ENCODE assay signal across 17 cellular contexts in genomic region chr9:137491735-137492432, GRCh38. TPM values are rescaled to one million over a fixed set of nuclear protein-coding genes. Genes with fewer than 3 reads are reported as not detected.
A peak's percentile ranks its signal among the peaks of the same experiment; 100 is the strongest.
DNase-seq lines count a peak whose midpoint lies in the region; ATAC-seq, FAIRE-seq and TF ChIP-seq lines count a peak whose summit lies in the region.
"Had no signal": no experiment of that assay in that cellular context is flagged by ENCODE, and none has a peak within 500 bp of the region (broad histone marks: within the 10 kb centered on the region; RNA-seq: fewer than 3 reads in every experiment).

No MANE protein-coding gene starts in this region.

- intact Hi-C loops in kidney (cut with DNase I): no loop called here

- no peaks in the 10 kb centered on the region for H3K79me2 ChIP-seq in KMS-11 (ENCODE audit: insufficient read depth, low read depth)
- no peaks in the 10 kb centered on the region for H3K79me2 ChIP-seq in GM23248 (ENCODE audit: insufficient read depth)

- DNase-seq in D341Med (ENCODE audit: low spot score) (peak; percentile 20), UCSD-AML1 (lab: John Stamatoyannopoulos, UW; ENCODE audit: unreplicated experiment) (peak; percentile 75), kidney (peak; percentile 43), NCI-H345 (lab: John Stamatoyannopoulos, UW) (no peak), GM23248 (no peak), DMS79 treated with DMSO at 0.1 percent for 48 hours (lab: John Stamatoyannopoulos, UW) (no peak)
- DNase-seq: CD8-positive, alpha-beta T cell; DMS 273 treated with DMSO at 0.1 percent for 48 hours; KBM-7; NCI-H1092; NCI-H1694; SIG-M5 had no signal

- H3K9me2 ChIP-seq in GM23248 (ENCODE audit: insufficient read depth): no peaks in the 10 kb centered on the region

- no peaks in the 10 kb centered on the region for H4K20me1 ChIP-seq in KMS-11 (ENCODE audit: insufficient read depth)
- H4K20me1 ChIP-seq in GM23248 (ENCODE audit: insufficient read depth): no peaks in the 10 kb centered on the region

- no peak for FAIRE-seq in kidney (lab: Jason Lieb, UNC)

- 78 to 87% methylated on average over 12 to 13 of the region's 13 CpGs for WGBS in GM23248 (ENCODE audit: low coverage in 1 of 2, low lambda C conversion rate in 2 of 2, missing lambda C conversion rate in 2 of 2), 2 experiments

- in situ Hi-C loops in GM23248 (cut with MboI): no loop called here

- H3K36me3 ChIP-seq in KMS-11 (ENCODE audit: insufficient read depth): no peaks in the 10 kb centered on the region
- no peaks in the 10 kb centered on the region for H3K36me3 ChIP-seq in kidney (ENCODE audit: control insufficient read depth in 1 of 2, insufficient read depth in 2 of 2, low read length in 2 of 2)
- H3K36me3 ChIP-seq in GM23248 (ENCODE audit: low read depth): no peaks in the 10 kb centered on the region

- no peaks in the 10 kb centered on the region for H3F3A ChIP-seq in GM23248 (ENCODE audit: insufficient read depth)

- H3K4me2 ChIP-seq in KMS-11: peak overlapping the region; percentile 70
- H3K4me2 ChIP-seq in GM23248 (ENCODE audit: unreplicated experiment): no peak overlapping the region

- H3K27ac ChIP-seq in KMS-11 (no peak overlapping the region), kidney (ENCODE audit: low read depth in 2 of 2, low read length in 2 of 2) (no peak overlapping the region), GM23248 (no peak overlapping the region)
- H3K27ac ChIP-seq: HL-60 had no signal

- H3K9ac ChIP-seq in KMS-11 (no peak overlapping the region), kidney (ENCODE audit: low read length in 2 of 2) (no peak overlapping the region), GM23248 (no peak overlapping the region)

- TF ChIP-seq CTCF in KMS-11 (conservative IDR thresholded peaks at IDR 0.05; ENCODE audit: low read depth, low read length): no peak
- no peak for TF ChIP-seq CTCF in kidney (IDR thresholded peaks at IDR 0.05; ENCODE audit: borderline replicate concordance, extremely low read depth, insufficient read depth)

- no peaks in the 10 kb centered on the region for H3K9me3 ChIP-seq in kidney (ENCODE audit: control insufficient read depth in 1 of 2, low read length in 2 of 2)
- no peaks in the 10 kb centered on the region for H3K9me3 ChIP-seq in GM23248 (ENCODE audit: low read depth)

- H3K4me1 ChIP-seq in KMS-11 (ENCODE audit: low read depth, poor library complexity, severe bottlenecking) (peaks cover 41% of the 10 kb centered on the region), kidney (ENCODE audit: control insufficient read depth in 1 of 2, insufficient read depth in 1 of 2, low read depth in 1 of 2, low read length in 2 of 2) (no peaks in the 10 kb centered on the region), GM23248 (ENCODE audit: insufficient read depth) (no peaks in the 10 kb centered on the region)

- ATAC-seq in GM21515 (IDR thresholded peaks at IDR 0.05; ENCODE audit: unreplicated experiment): no peak

- H3K27me3 ChIP-seq in KMS-11 (ENCODE audit: insufficient read depth, low read depth) (peaks cover 14% of the 10 kb centered on the region), GM23248 (replicated peaks; ENCODE audit: insufficient read depth) (no peaks in the 10 kb centered on the region)

- H3K4me3 ChIP-seq in KMS-11 (IDR thresholded peaks at IDR 0.05; ENCODE audit: insufficient read depth, low read depth, low read length) (no peak overlapping the region), kidney (ENCODE audit: low read length in 2 of 2) (no peak overlapping the region), GM23248 (no peak overlapping the region)

- no peak overlapping the region for H2AFZ ChIP-seq in KMS-11 (ENCODE audit: low read depth)
- no peak overlapping the region for H2AFZ ChIP-seq in GM23248

RNA-seq across cellular contexts. Expression of gene NSMF, which starts 32.8 kb away (rescaled TPM):
- total RNA-seq in kidney: 49.5 TPM
- polyA plus RNA-seq in kidney (ENCODE audit: insufficient read depth, low read depth, low replicate concordance) (32.7 TPM), GM23248 (2016; fragmentation: Nextera tagmentation; extraction: Ambion mirVana) (13.5 and 13.7 TPM in 2 replicates)
- total RNA-seq in GM23248 (2014; rRNA removed; shearing (Covaris generic)): 28.8 and 29.1 TPM in 2 replicates

RNA-seq across cellular contexts. Expression of gene ENTPD8, which starts 50.7 kb away (rescaled TPM):
- total RNA-seq in kidney: 5.2 TPM
- polyA plus RNA-seq in kidney (ENCODE audit: insufficient read depth, low read depth, low replicate concordance): 5.0 TPM
- total RNA-seq in GM23248 (2014; rRNA removed; shearing (Covaris generic)): not detected in 2 replicates
- polyA plus RNA-seq in GM23248 (2016; fragmentation: Nextera tagmentation; extraction: Ambion mirVana): not detected in 2 replicates
- total RNA-seq: CD8-positive, alpha-beta T cell; MCF 10A had no signal
- polyA plus RNA-seq: BJ had no signal

RNA-seq across cellular contexts. Expression of gene PNPLA7, which starts 58.3 kb away (rescaled TPM):
- total RNA-seq in kidney: 9.6 TPM
- polyA plus RNA-seq in kidney (ENCODE audit: insufficient read depth, low read depth, low replicate concordance): 2.1 TPM
- 0.54 and 0.89 TPM in 2 replicates for total RNA-seq in GM23248 (2014; rRNA removed; shearing (Covaris generic))
- 0.44 and 0.59 TPM in 2 replicates for polyA plus RNA-seq in GM23248 (2016; fragmentation: Nextera tagmentation; extraction: Ambion mirVana)

RNA-seq across cellular contexts. Expression of gene MRPL41, which starts 59.8 kb away (rescaled TPM):
- total RNA-seq in kidney: 47.3 TPM
- polyA plus RNA-seq in kidney (ENCODE audit: insufficient read depth, low read depth, low replicate concordance) (150 TPM), GM23248 (2016; fragmentation: Nextera tagmentation; extraction: Ambion mirVana) (97.6 and 99.8 TPM in 2 replicates)
- 28.7 and 42.9 TPM in 2 replicates for total RNA-seq in GM23248 (2014; rRNA removed; shearing (Covaris generic))

Comparison
In these comparisons a context has a peak if more than half of its experiments do, and no peak if none do; other contexts are left out.
1. DNase-seq: peak in D341Med (single experiment), UCSD-AML1 (single experiment) and kidney (single experiment); none in NCI-H345 (single experiment), GM23248 (single experiment) and DMS79 treated with DMSO at 0.1 percent for 48 hours (single experiment).